In genomic region chr4:155667538-155668511, GRCh38 we compare ENCODE assay signal across 8 cellular contexts. TPM values are rescaled to one million over a fixed set of nuclear protein-coding genes. Genes with fewer than 3 reads are reported as not detected.
DNase-seq lines count a peak whose midpoint lies in the region; ATAC-seq, FAIRE-seq and TF ChIP-seq lines count a peak whose summit lies in the region.

No MANE protein-coding gene starts in this region.

- peak overlapping the region; percentile 68 for H3K4me3 ChIP-seq in astrocyte (ENCODE audit: insufficient read depth, low read depth, low read length)

- no peaks in the 10 kb centered on the region for H3K79me2 ChIP-seq in astrocyte (ENCODE audit: insufficient read depth, low read length)

- peaks cover 11% of the 10 kb centered on the region for H3K4me1 Mint-ChIP-seq in activated naive CD4-positive, alpha-beta T cell treated with anti-CD3 and anti-CD28 coated beads, Interleukin-2, amount 50 U/mL, for 24 hours
- H3K4me1 Mint-ChIP-seq in astrocyte (ENCODE audit: low read depth, unreplicated experiment) = peaks cover 2% of the 10 kb centered on the region

- no peak for DNase-seq in activated naive CD4-positive, alpha-beta T cell (lab: John Stamatoyannopoulos, UW)
- DNase-seq in NCI-H345 (lab: John Stamatoyannopoulos, UW) (peak; percentile 36), astrocyte (ENCODE audit: low read depth) (peak; percentile 25), hippocampal formation (lab: John Stamatoyannopoulos, UW) (peak; percentile 40 to 45), renal cortical epithelial cell (ENCODE audit: low read depth) (peak; percentile 38), NCI-H187 (lab: John Stamatoyannopoulos, UW) (no peak)

- H4K20me1 ChIP-seq in astrocyte (ENCODE audit: insufficient read depth, low read length) = no peaks in the 10 kb centered on the region

- H3K9me3 ChIP-seq in astrocyte (ENCODE audit: insufficient read depth, low read depth, low read length) = no peaks in the 10 kb centered on the region

- no peaks in the 10 kb centered on the region for H3K36me3 ChIP-seq in astrocyte (ENCODE audit: insufficient read depth, low read length)

- H3K27me3 Mint-ChIP-seq in activated naive CD4-positive, alpha-beta T cell treated with anti-CD3 and anti-CD28 coated beads, Interleukin-2, amount 50 U/mL, for 24 hours = peaks cover 43% of the 10 kb centered on the region
- H3K27me3 Mint-ChIP-seq in astrocyte (ENCODE audit: low read depth, unreplicated experiment) = peaks cover 61% of the 10 kb centered on the region

- peaks cover 36% of the 10 kb centered on the region for H3K27me3 ChIP-seq in astrocyte (ENCODE audit: insufficient read depth, low read length)

- peak overlapping the region; percentile 90 for H2AFZ ChIP-seq in astrocyte (ENCODE audit: low read depth, low read length)

- H3K36me3 Mint-ChIP-seq in activated naive CD4-positive, alpha-beta T cell treated with anti-CD3 and anti-CD28 coated beads, Interleukin-2, amount 50 U/mL, for 24 hours = no peaks in the 10 kb centered on the region
- H3K36me3 Mint-ChIP-seq in astrocyte (ENCODE audit: low read depth, unreplicated experiment) = no peaks in the 10 kb centered on the region

- peak; percentile 62 for ATAC-seq in HG02610 (IDR thresholded peaks at IDR 0.05; ENCODE audit: unreplicated experiment)

- FAIRE-seq in astrocyte (lab: Jason Lieb, UNC) = no peak

- no peaks in the 10 kb centered on the region for H3K9me3 Mint-ChIP-seq in activated naive CD4-positive, alpha-beta T cell treated with anti-CD3 and anti-CD28 coated beads, Interleukin-2, amount 50 U/mL, for 24 hours
- no peaks in the 10 kb centered on the region for H3K9me3 Mint-ChIP-seq in astrocyte (ENCODE audit: unreplicated experiment)

- H3K27ac Mint-ChIP-seq in activated naive CD4-positive, alpha-beta T cell treated with anti-CD3 and anti-CD28 coated beads, Interleukin-2, amount 50 U/mL, for 24 hours = no peak overlapping the region
- H3K27ac Mint-ChIP-seq in astrocyte (ENCODE audit: unreplicated experiment) = no peak overlapping the region

- peak overlapping the region; percentile 55 for H3K9ac ChIP-seq in astrocyte (ENCODE audit: low read length)

- H3K27ac ChIP-seq in astrocyte (ENCODE audit: low read depth, low read length) = no peak overlapping the region

- H3K4me2 ChIP-seq in astrocyte (ENCODE audit: low read length) = peak overlapping the region; percentile 99

- H3K4me3 Mint-ChIP-seq in activated naive CD4-positive, alpha-beta T cell treated with anti-CD3 and anti-CD28 coated beads, Interleukin-2, amount 50 U/mL, for 24 hours = peak overlapping the region; percentile 63
- H3K4me3 Mint-ChIP-seq in astrocyte (ENCODE audit: unreplicated experiment) = peak overlapping the region; percentile 90

- TF ChIP-seq CTCF in astrocyte (IDR thresholded peaks at IDR 0.05; ENCODE audit: insufficient read depth, low read depth, low read length) = no peak

- peaks cover 4% of the 10 kb centered on the region for H3K4me1 ChIP-seq in astrocyte (ENCODE audit: insufficient read depth, low read length)

RNA-seq across cellular contexts. Expression of gene GUCY1A1, which starts 1.2 kb away (rescaled TPM):
- total RNA-seq in astrocyte = 0.48 and 1.0 TPM in 2 replicates
- total RNA-seq in renal cortical epithelial cell = 6.8 and 59.1 TPM in 2 replicates

Comparison
In these comparisons a context has a peak if more than half of its experiments do, and no peak if none do; other contexts are left out.
1. DNase-seq: peak in NCI-H345 (single experiment), astrocyte (single experiment), hippocampal formation (2 of 2) and renal cortical epithelial cell (single experiment); none in activated naive CD4-positive, alpha-beta T cell (0 of 4) and NCI-H187 (0 of 2).